Comparison of ENCODE assay signal across 8 cellular contexts in genomic region chr3:138186803-138187295, GRCh38. TPM values are rescaled to one million over a fixed set of nuclear protein-coding genes. Genes with fewer than 3 reads are reported as not detected.
A peak's percentile ranks its signal among the peaks of the same experiment; 100 is the strongest.
DNase-seq lines count a peak whose midpoint lies in the region; ATAC-seq and TF ChIP-seq lines count a peak whose summit lies in the region.

No MANE protein-coding gene starts in this region.

- peaks cover 27% of the 10 kb centered on the region for H3K4me1 Mint-ChIP-seq in type B pancreatic cell (ENCODE audit: unreplicated experiment)

- H3K27me3 ChIP-seq in HUES6 (ENCODE audit: control insufficient read depth, insufficient read depth, low read length) (peaks cover 10% of the 10 kb centered on the region; the same call in 1 of the 2 replicates), cardiac muscle cell (peaks cover 3% of the 10 kb centered on the region)

- peaks cover 9% of the 10 kb centered on the region for H3K27me3 Mint-ChIP-seq in type B pancreatic cell

- POLR2A ChIA-PET in RWPE1 (lab: Yijun Ruan, JAX; ENCODE audit: low non-redundant PET), result interaction anchor here (1.0 kb wide), 1 partner anchor 10 kb away, joined by 3 read pairs; no protein-coding TSS in a partner anchor

- peak overlapping the region; percentile 82 for H3K4me3 ChIP-seq in HUES6 (ENCODE audit: low read depth, low read length)
- H3K4me3 ChIP-seq in cardiac muscle cell, result peak overlapping the region; percentile 58

- CTCF ChIA-PET in RWPE1 (lab: Yijun Ruan, JAX), result interaction anchor here (0.6 kb wide), 1 partner anchor 193 kb away, joined by 5 read pairs; no protein-coding TSS in a partner anchor

- H3K27ac Mint-ChIP-seq in type B pancreatic cell, result peak overlapping the region; percentile 98

- H3K4me1 ChIP-seq in HUES6 (ENCODE audit: control insufficient read depth, insufficient read depth, low read length) (0 out of 2 replicates have a peak, but pooled peaks cover 4% of the 10 kb centered on the region), cardiac muscle cell (ENCODE audit: low read depth) (peaks cover 17% of the 10 kb centered on the region)

- H3K9me3 ChIP-seq in HUES6 (ENCODE audit: control insufficient read depth, insufficient read depth, low read depth, low read length) (no peaks in the 10 kb centered on the region), cardiac muscle cell (ENCODE audit: low read depth) (no peaks in the 10 kb centered on the region)

- DNase-seq in DMS153 treated with DMSO at 0.1 percent for 48 hours (lab: John Stamatoyannopoulos, UW; ENCODE audit: unreplicated experiment) (peak; percentile 87), RWPE1 (ENCODE audit: low spot score) (peak; percentile 98), cardiac muscle cell (ENCODE audit: low read depth in 1 of 2, low spot score in 1 of 2) (peak; percentile 93 to 94), posterior cingulate gyrus (peak; percentile 85 to 98 (median 90)), type B pancreatic cell (ENCODE audit: extremely low spot score, unreplicated experiment) (peak; percentile 88)
- peak; percentile 92 for DNase-seq in activated naive CD4-positive, alpha-beta T cell treated with Interleukin-2 at 50 U/mL for 16 hours

- peak overlapping the region; percentile 98 for H3K4me3 Mint-ChIP-seq in type B pancreatic cell

- H3K36me3 Mint-ChIP-seq in type B pancreatic cell, result peaks cover 17% of the 10 kb centered on the region

- TF ChIP-seq CTCF in RWPE1 (conservative IDR thresholded peaks at IDR 0.05; ENCODE audit: low read depth) (no peak), cardiac muscle cell (IDR thresholded peaks at IDR 0.05; ENCODE audit: low read depth, low read length) (no peak), type B pancreatic cell (conservative IDR thresholded peaks at IDR 0.05) (no peak)

- ATAC-seq in GM21526 (IDR thresholded peaks at IDR 0.05; ENCODE audit: low FRiP score, unreplicated experiment), result peak; percentile 91

- intact Hi-C loops in posterior cingulate gyrus (cut with DNase I), result loop anchor here (10.0 kb wide), 2 partner anchors 118 to 158 kb away; partner anchors contain the start of gene MRAS

- peaks cover 5% of the 10 kb centered on the region for H3K9me3 Mint-ChIP-seq in type B pancreatic cell

- H3K36me3 ChIP-seq in HUES6 (ENCODE audit: control insufficient read depth, insufficient read depth, low read length) (peaks cover 20% of the 10 kb centered on the region), cardiac muscle cell (no peaks in the 10 kb centered on the region)

- H3K9ac ChIP-seq in HUES6 (ENCODE audit: low read length), result peak overlapping the region; percentile 99

- peak overlapping the region; percentile 95 for H3K27ac ChIP-seq in HUES6 (ENCODE audit: low read depth, low read length)
- H3K27ac ChIP-seq in RWPE1, result peak overlapping the region; percentile 91
- H3K27ac ChIP-seq in cardiac muscle cell, result peak overlapping the region; percentile 99

RNA-seq across cellular contexts. Expression of gene ARMC8, which starts 0.3 kb away (rescaled TPM):
- total RNA-seq in cardiac muscle cell (29.0 and 33.9 TPM in 2 replicates), type B pancreatic cell (ENCODE audit: low replicate concordance) (42.3 and 46.1 TPM in 2 replicates)
- 34.5 and 56.4 TPM in 2 replicates for polyA plus RNA-seq in cardiac muscle cell

RNA-seq across cellular contexts. Expression of gene DBR1, which starts 12.1 kb away (rescaled TPM):
- total RNA-seq in cardiac muscle cell (9.3 and 11.1 TPM in 2 replicates), type B pancreatic cell (ENCODE audit: low replicate concordance) (18.2 and 21.2 TPM in 2 replicates)
- polyA plus RNA-seq in cardiac muscle cell, result 11.3 and 14.9 TPM in 2 replicates

RNA-seq across cellular contexts. Expression of gene A4GNT, which starts 54.7 kb away (rescaled TPM):
- total RNA-seq in cardiac muscle cell (not detected in 2 replicates), type B pancreatic cell (ENCODE audit: low replicate concordance) (0.34 TPM in 1 of 2 replicates, not detected in the other)
- not detected in 2 replicates for polyA plus RNA-seq in cardiac muscle cell

Comparison
In these comparisons a context has a peak if more than half of its experiments do, and no peak if none do; other contexts are left out.
1. Peak in every context shown above with its lines: DNase-seq, ATAC-seq, H3K4me3 ChIP-seq and H3K27ac ChIP-seq.